Comparison of ENCODE assay signal across 26 cellular contexts in the genomic region with DNA sequence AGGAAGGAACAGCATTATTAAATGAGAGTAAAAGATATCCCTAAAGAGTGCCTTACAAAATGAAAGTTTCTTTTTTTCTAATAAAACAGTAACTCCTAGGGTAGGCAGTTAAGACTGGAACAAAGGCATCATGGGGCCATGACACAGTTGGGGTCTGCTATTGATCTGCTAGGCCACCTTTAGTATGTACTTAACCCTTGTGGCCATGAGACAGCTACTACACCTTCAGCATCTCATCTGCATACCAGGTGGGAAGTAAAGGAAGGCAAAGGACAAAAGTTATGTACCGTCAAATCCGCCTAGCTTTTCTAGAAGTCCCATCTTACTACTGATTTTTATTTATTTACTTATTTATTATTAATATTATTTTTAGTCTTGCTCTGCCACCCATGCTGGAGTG.
"Had no signal": no experiment of that assay in that cellular context is flagged by ENCODE, and none has a peak within 500 bp of the region (broad histone marks: within the 10 kb centered on the region; RNA-seq: fewer than 3 reads in every experiment).

No MANE protein-coding gene starts in this region.

- H3K9me3 Mint-ChIP-seq: immature natural killer cell; stimulated activated naive B cell treated with anti-CD40 and anti-IgM and Interleukin-4, amounts not matched to agents 10 μg/mL and 1 μg/mL and 100 μg/mL, for 72 hours had no signal

- H2AFZ ChIP-seq: hepatocyte had no signal

- ATAC-seq: heart right ventricle; mucosa of descending colon; naive thymus-derived CD4-positive, alpha-beta T cell; natural killer cell treated with Interleukin-12 subunit alpha and Interleukin-12 subunit beta and Interleukin-15 and Interleukin-18, amount 100 ng/mL, for 72 hours; sciatic nerve; stimulated activated naive B cell treated with anti-CD40 and anti-IgM and Interleukin-4, amounts not matched to agents 10 μg/mL and 1 μg/mL and 100 μg/mL, for 72 hours; stimulated activated naive CD8-positive, alpha-beta T cell treated with anti-CD3 and anti-CD28 coated beads, Interleukin-15, Interleukin-2, amounts not matched to agents 100 U/mL and 50 U/mL, for 24 hours had no signal

- DNase-seq: heart right ventricle; immature natural killer cell; left ventricle myocardium inferior; midbrain; mucosa of descending colon; naive thymus-derived CD4-positive, alpha-beta T cell; ovary; stimulated activated CD4-positive, alpha-beta T cell treated with anti-CD3 and anti-CD28 coated beads, Interleukin-12 subunit alpha, Interleukin-12 subunit beta, amount 100 ng/mL, for 4 hours; stimulated activated CD4-positive, alpha-beta T cell treated with anti-CD3 and anti-CD28 coated beads, Interleukin-15, amount 100 ng/mL, for 24 hours; stimulated activated CD4-positive, alpha-beta T cell treated with anti-CD3 and anti-CD28 coated beads, Interleukin-2, amount 100 ng/mL, for 24 hours; stimulated activated CD4-positive, alpha-beta T cell treated with anti-CD3 and anti-CD28 coated beads, Interleukin-4, amount 100 ng/mL, for 1 hour; stimulated activated naive B cell treated with anti-CD40 and anti-IgM and Interleukin-4, amounts not matched to agents 10 μg/mL and 1 μg/mL and 100 μg/mL, for 72 hours; stimulated activated naive CD8-positive, alpha-beta T cell treated with anti-CD3 and anti-CD28 coated beads, Interleukin-15, Interleukin-2, amounts not matched to agents 100 U/mL and 50 U/mL, for 24 hours; stomach; testis; tibial artery; trophoblast cell; uterus had no signal

- H3K36me3 Mint-ChIP-seq: immature natural killer cell; naive thymus-derived CD4-positive, alpha-beta T cell; natural killer cell treated with Interleukin-12 subunit alpha and Interleukin-12 subunit beta and Interleukin-15 and Interleukin-18, amount 100 ng/mL, for 72 hours; stimulated activated naive B cell treated with anti-CD40 and anti-IgM and Interleukin-4, amounts not matched to agents 10 μg/mL and 1 μg/mL and 100 μg/mL, for 72 hours had no signal

- H3K27me3 Mint-ChIP-seq: progenitor cell of endocrine pancreas had no signal

- H3K27ac ChIP-seq: heart right ventricle, hepatocyte, left ventricle myocardium inferior, ovary, right atrium auricular region, skin epidermis, stomach, testis, tibial artery, uterus had no signal

- H3K9me3 ChIP-seq: heart right ventricle, left ventricle myocardium inferior, mucosa of descending colon, ovary, right atrium auricular region, stomach, testis, tibial artery, uterus had no signal

- FAIRE-seq: islet of Langerhans had no signal

- H3K4me3 Mint-ChIP-seq: immature natural killer cell; naive thymus-derived CD4-positive, alpha-beta T cell; natural killer cell treated with Interleukin-12 subunit alpha and Interleukin-12 subunit beta and Interleukin-15 and Interleukin-18, amount 100 ng/mL, for 72 hours; stimulated activated naive B cell treated with anti-CD40 and anti-IgM and Interleukin-4, amounts not matched to agents 10 μg/mL and 1 μg/mL and 100 μg/mL, for 72 hours had no signal

- H3K27me3 ChIP-seq: heart right ventricle, hepatocyte, ovary, right atrium auricular region, stomach, testis, tibial artery, uterus had no signal

- H3K27ac Mint-ChIP-seq: immature natural killer cell; naive thymus-derived CD4-positive, alpha-beta T cell; natural killer cell treated with Interleukin-12 subunit alpha and Interleukin-12 subunit beta and Interleukin-15 and Interleukin-18, amount 100 ng/mL, for 72 hours; progenitor cell of endocrine pancreas; stimulated activated naive B cell treated with anti-CD40 and anti-IgM and Interleukin-4, amounts not matched to agents 10 μg/mL and 1 μg/mL and 100 μg/mL, for 72 hours had no signal

- H3K4me2 ChIP-seq: hepatocyte had no signal

- H3K4me1 ChIP-seq: heart right ventricle, left ventricle myocardium inferior, right atrium auricular region, stomach, testis, tibial artery, uterus had no signal

- H3K36me3 ChIP-seq: heart right ventricle, left ventricle myocardium inferior, ovary, right atrium auricular region, stomach, tibial artery, uterus had no signal

- H3K79me2 ChIP-seq: hepatocyte had no signal

- H3K4me1 Mint-ChIP-seq: immature natural killer cell; stimulated activated naive B cell treated with anti-CD40 and anti-IgM and Interleukin-4, amounts not matched to agents 10 μg/mL and 1 μg/mL and 100 μg/mL, for 72 hours had no signal

- H3K4me3 ChIP-seq: heart right ventricle, hepatocyte, left ventricle myocardium inferior, lung, mucosa of descending colon, ovary, right atrium auricular region, skin epidermis, stomach, testis, tibial artery, uterus had no signal
